Comparison of ENCODE assay signal across 8 cellular contexts in the genomic region with DNA sequence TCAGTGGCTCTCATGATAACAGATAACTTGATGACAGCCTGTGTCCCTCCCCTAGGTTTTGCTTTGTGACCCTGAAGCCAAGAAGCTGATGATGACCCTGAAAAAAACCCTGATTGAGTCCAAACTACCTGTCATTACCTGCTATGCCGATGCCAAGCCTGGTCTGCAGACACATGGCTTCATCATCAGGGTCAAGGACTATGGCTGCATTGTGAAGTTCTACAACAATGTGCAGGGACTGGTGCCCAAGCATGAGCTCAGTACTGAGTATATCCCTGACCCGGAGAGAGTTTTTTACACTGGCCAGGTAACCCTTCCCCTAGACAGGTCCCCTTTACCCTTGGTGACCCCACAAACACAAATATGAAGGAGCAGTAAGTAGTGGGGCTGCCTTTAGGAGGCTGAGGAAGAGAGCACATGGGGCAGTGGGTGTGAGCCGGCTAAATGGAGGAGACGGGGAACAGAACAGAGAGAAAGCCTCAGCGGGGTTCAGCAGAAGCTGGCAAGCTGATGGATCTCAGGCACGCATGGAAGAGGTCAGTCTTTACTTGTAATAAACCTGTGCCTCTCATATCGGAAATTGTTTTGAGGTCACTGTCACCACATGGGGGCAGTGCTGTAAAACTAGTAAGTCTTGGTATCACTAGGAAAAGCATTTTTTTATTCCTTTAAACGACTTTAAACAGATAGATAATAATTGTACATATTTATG. TPM values are rescaled to one million over a fixed set of nuclear protein-coding genes. Genes with fewer than 3 reads are reported as not detected.
DNase-seq lines count a peak whose midpoint lies in the region; ATAC-seq and TF ChIP-seq lines count a peak whose summit lies in the region.

No MANE protein-coding gene starts in this region.

- POLR2A ChIA-PET in WTC11 (lab: Charles Lee) = no interaction called here

- no peak overlapping the region for H3K4me3 Mint-ChIP-seq in WTC11
- no peak overlapping the region for H3K4me3 Mint-ChIP-seq in stimulated activated naive B cell treated with anti-CD40 and anti-IgM and Interleukin-4, amounts not matched to agents 10 μg/mL and 1 μg/mL and 100 μg/mL, for 72 hours

- TF ChIP-seq CTCF in WTC11 (IDR thresholded peaks at IDR 0.05) = no peak

- peaks cover 89% of the 10 kb centered on the region for H3K36me3 Mint-ChIP-seq in WTC11
- H3K36me3 Mint-ChIP-seq in stimulated activated naive B cell treated with anti-CD40 and anti-IgM and Interleukin-4, amounts not matched to agents 10 μg/mL and 1 μg/mL and 100 μg/mL, for 72 hours = peaks cover 54 to 65% of the 10 kb centered on the region in 2 donors

- no peaks in the 10 kb centered on the region for H3K4me1 Mint-ChIP-seq in WTC11
- peaks cover 0 to 2% of the 10 kb centered on the region in 2 donors for H3K4me1 Mint-ChIP-seq in stimulated activated naive B cell treated with anti-CD40 and anti-IgM and Interleukin-4, amounts not matched to agents 10 μg/mL and 1 μg/mL and 100 μg/mL, for 72 hours

- DNase-seq in NCI-H526 (lab: John Stamatoyannopoulos, UW) (peak; percentile 30 to 66), NCI-H526 treated with DMSO at 0.1 percent for 48 hours (lab: John Stamatoyannopoulos, UW) (no peak), NCI-H1105 treated with DMSO at 0.1 percent for 48 hours (lab: John Stamatoyannopoulos, UW) (peak; percentile 24), WTC11 (ENCODE audit: low spot score) (peak; percentile 41), dermis blood vessel endothelial cell (peak; percentile 85), lung microvascular endothelial cell (ENCODE audit: low read depth in 2 of 2) (peak; percentile 72 to 86)
- DNase-seq in stimulated activated naive B cell treated with anti-CD40 and anti-IgM and Interleukin-4, amounts not matched to agents 10 μg/mL and 1 μg/mL and 100 μg/mL, for 72 hours = peak; percentile 6

- ATAC-seq in WTC11 (peak; percentile 53), GM18858 (IDR thresholded peaks at IDR 0.05; ENCODE audit: unreplicated experiment) (no peak)
- peak; percentile 45 to 52 for ATAC-seq in stimulated activated naive B cell treated with anti-CD40 and anti-IgM and Interleukin-4, amounts not matched to agents 10 μg/mL and 1 μg/mL and 100 μg/mL, for 72 hours (replicated peaks)

- no peaks in the 10 kb centered on the region for H3K27me3 Mint-ChIP-seq in WTC11 (ENCODE audit: low read depth)
- H3K27me3 Mint-ChIP-seq in stimulated activated naive B cell treated with anti-CD40 and anti-IgM and Interleukin-4, amounts not matched to agents 10 μg/mL and 1 μg/mL and 100 μg/mL, for 72 hours = no peaks in the 10 kb centered on the region

- CTCF ChIA-PET in WTC11 (lab: Charles Lee) = interaction anchor here (0.7 to 2.6 kb wide), 10 partner anchors 11 to 150 kb away, joined by 3 to 15 read pairs (median 4); partner anchors contain the start of gene CALHM2

- no peak overlapping the region for H3K27ac Mint-ChIP-seq in WTC11
- H3K27ac Mint-ChIP-seq in stimulated activated naive B cell treated with anti-CD40 and anti-IgM and Interleukin-4, amounts not matched to agents 10 μg/mL and 1 μg/mL and 100 μg/mL, for 72 hours = no peak overlapping the region

- H3K9me3 Mint-ChIP-seq in WTC11 = no peaks in the 10 kb centered on the region
- H3K9me3 Mint-ChIP-seq in stimulated activated naive B cell treated with anti-CD40 and anti-IgM and Interleukin-4, amounts not matched to agents 10 μg/mL and 1 μg/mL and 100 μg/mL, for 72 hours = no peaks in the 10 kb centered on the region

TF ChIP-seq in WTC11, 78 proteins besides CTCF, POLR2A, EP300 and RAD21 (continues in another document):
- TF ChIP-seq ZSCAN18 (CRISPR knock-in tag; IDR thresholded peaks at IDR 0.05) (no peak), SMAD3 (CRISPR knock-in tag; IDR thresholded peaks at IDR 0.05; ENCODE audit: borderline replicate concordance) (no peak)
- TF ChIP-seq, protein P1, sequence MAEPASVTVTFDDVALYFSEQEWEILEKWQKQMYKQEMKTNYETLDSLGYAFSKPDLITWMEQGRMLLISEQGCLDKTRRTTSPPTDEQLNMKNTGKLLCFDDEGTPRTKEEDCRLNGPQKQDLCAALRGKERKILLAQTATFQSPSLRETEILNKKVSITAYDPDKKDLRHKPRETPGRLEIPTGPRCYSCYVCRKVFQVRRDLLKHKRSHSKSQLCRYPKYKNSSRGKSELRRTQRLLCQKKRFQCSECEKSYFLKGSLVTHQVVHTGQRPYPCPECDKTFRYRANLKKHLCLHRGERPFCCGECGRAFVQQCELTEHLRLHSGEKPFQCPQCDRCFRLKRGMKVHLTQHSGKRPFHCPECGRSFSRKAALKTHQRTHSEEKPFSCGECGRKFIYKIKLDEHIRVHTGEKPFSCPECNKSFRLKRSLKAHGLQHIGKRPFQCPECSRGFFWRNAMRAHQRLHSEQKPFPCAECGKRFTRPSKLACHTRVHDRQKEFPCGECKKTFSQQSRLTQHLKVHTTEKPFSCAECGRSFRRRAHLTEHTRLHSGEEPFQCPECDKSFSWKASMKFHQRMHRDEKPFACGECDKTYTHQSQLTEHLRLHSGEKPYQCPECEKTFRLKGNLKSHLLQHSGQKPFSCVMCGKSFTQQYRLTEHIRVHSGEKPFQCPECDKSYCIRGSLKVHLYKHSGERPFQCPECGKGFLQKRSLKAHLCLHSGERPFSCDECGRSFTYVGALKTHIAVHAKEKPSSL (CRISPR knock-in tag; conservative IDR thresholded peaks at IDR 0.05) = no peak
- TF ChIP-seq, protein P2, sequence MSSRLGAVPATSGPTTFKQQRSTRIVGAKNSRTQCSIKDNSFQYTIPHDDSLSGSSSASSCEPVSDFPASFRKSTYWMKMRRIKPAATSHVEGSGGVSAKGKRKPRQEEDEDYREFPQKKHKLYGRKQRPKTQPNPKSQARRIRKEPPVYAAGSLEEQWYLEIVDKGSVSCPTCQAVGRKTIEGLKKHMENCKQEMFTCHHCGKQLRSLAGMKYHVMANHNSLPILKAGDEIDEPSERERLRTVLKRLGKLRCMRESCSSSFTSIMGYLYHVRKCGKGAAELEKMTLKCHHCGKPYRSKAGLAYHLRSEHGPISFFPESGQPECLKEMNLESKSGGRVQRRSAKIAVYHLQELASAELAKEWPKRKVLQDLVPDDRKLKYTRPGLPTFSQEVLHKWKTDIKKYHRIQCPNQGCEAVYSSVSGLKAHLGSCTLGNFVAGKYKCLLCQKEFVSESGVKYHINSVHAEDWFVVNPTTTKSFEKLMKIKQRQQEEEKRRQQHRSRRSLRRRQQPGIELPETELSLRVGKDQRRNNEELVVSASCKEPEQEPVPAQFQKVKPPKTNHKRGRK (CRISPR knock-in tag; IDR thresholded peaks at IDR 0.05; ENCODE audit: borderline replicate concordance) = no peak
- TF ChIP-seq, protein P3, sequence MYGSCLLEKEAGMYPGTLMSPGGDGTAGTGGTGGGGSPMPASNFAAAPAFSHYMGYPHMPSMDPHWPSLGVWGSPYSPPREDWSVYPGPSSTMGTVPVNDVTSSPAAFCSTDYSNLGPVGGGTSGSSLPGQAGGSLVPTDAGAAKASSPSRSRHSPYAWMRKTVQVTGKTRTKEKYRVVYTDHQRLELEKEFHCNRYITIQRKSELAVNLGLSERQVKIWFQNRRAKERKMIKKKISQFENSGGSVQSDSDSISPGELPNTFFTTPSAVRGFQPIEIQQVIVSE (CRISPR knock-in tag; IDR thresholded peaks at IDR 0.05; ENCODE audit: borderline replicate concordance) = no peak
- TF ChIP-seq, protein P4, sequence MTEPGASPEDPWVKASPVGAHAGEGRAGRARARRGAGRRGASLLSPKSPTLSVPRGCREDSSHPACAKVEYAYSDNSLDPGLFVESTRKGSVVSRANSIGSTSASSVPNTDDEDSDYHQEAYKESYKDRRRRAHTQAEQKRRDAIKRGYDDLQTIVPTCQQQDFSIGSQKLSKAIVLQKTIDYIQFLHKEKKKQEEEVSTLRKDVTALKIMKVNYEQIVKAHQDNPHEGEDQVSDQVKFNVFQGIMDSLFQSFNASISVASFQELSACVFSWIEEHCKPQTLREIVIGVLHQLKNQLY (CRISPR knock-in tag; IDR thresholded peaks at IDR 0.05) = no peak
- TF ChIP-seq, protein P5, sequence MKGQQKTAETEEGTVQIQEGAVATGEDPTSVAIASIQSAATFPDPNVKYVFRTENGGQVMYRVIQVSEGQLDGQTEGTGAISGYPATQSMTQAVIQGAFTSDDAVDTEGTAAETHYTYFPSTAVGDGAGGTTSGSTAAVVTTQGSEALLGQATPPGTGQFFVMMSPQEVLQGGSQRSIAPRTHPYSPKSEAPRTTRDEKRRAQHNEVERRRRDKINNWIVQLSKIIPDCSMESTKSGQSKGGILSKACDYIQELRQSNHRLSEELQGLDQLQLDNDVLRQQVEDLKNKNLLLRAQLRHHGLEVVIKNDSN (CRISPR knock-in tag; IDR thresholded peaks at IDR 0.05) = no peak

RNA-seq across cellular contexts. Expression of gene PDCD11, which starts 20.2 kb away (rescaled TPM):
- total RNA-seq in WTC11 (2021) (63.5 to 78.8 TPM (median 64.4 TPM) in 3 replicates), dermis blood vessel endothelial cell (41.5 and 50.5 TPM in 2 replicates), lung microvascular endothelial cell (19.0 and 27.2 TPM in 2 replicates)

RNA-seq across cellular contexts. Expression of gene ATP5MK, which starts 20.3 kb away (rescaled TPM):
- total RNA-seq in WTC11 (2021) = 284 to 307 TPM (median 305 TPM) in 3 replicates
- total RNA-seq in dermis blood vessel endothelial cell = 152 and 350 TPM in 2 replicates
- total RNA-seq in lung microvascular endothelial cell = 183 and 219 TPM in 2 replicates

RNA-seq across cellular contexts. Expression of gene CALHM2, which starts 35.6 kb away (rescaled TPM):
- 1.8 to 2.4 TPM (median 1.9 TPM) in 3 replicates for total RNA-seq in WTC11 (2021)
- 18.4 and 27.9 TPM in 2 replicates for total RNA-seq in dermis blood vessel endothelial cell
- 9.1 and 12.2 TPM in 2 replicates for total RNA-seq in lung microvascular endothelial cell

RNA-seq across cellular contexts. Expression of gene CALHM1, which starts 42.1 kb away (rescaled TPM):
- total RNA-seq in WTC11 (2021) = 0.30 to 0.55 TPM (median 0.39 TPM) in 3 replicates
- total RNA-seq in dermis blood vessel endothelial cell = not detected in 2 replicates
- total RNA-seq in lung microvascular endothelial cell = not detected in 2 replicates

RNA-seq across cellular contexts. Expression of gene TAF5, which starts 48.8 kb away (rescaled TPM):
- total RNA-seq in WTC11 (2021) = 11.1 to 14.9 TPM (median 12.0 TPM) in 3 replicates
- 7.5 and 9.4 TPM in 2 replicates for total RNA-seq in dermis blood vessel endothelial cell
- 3.1 and 4.2 TPM in 2 replicates for total RNA-seq in lung microvascular endothelial cell
